In genomic region chr16:58148099-58148498, GRCh38 we compare ENCODE assay signal across 29 cellular contexts. TPM values are rescaled to one million over a fixed set of nuclear protein-coding genes. Genes with fewer than 3 reads are reported as not detected.
A peak's percentile ranks its signal among the peaks of the same experiment; 100 is the strongest.
DNase-seq lines count a peak whose midpoint lies in the region; ATAC-seq, FAIRE-seq and TF ChIP-seq lines count a peak whose summit lies in the region.
"Had no signal": no experiment of that assay in that cellular context is flagged by ENCODE, and none has a peak within 500 bp of the region (broad histone marks: within the 10 kb centered on the region; RNA-seq: fewer than 3 reads in every experiment).

No MANE protein-coding gene starts in this region.

- H3K79me2 ChIP-seq in GM23338 (replicated peaks; ENCODE audit: insufficient read depth) (no peaks in the 10 kb centered on the region), K562 (ENCODE audit: control insufficient read depth, insufficient read depth, low read length) (no peaks in the 10 kb centered on the region)

- no peak overlapping the region for H3K4me3 Mint-ChIP-seq in GM23338
- H3K4me3 Mint-ChIP-seq: CD14-positive monocyte; CD4-positive, alpha-beta memory T cell; CD4-positive, CD25-positive, alpha-beta regulatory T cell; CD8-positive, alpha-beta memory T cell had no signal

- TF ChIP-seq EP300 in K562 (IDR thresholded peaks at IDR 0.05; ENCODE audit: low read length): no peak

- CTCF ChIA-PET in K562 (lab: Yijun Ruan, JAX; ENCODE audit: low intra/inter-chr PET ratio): no interaction called here

- H3K9me2 ChIP-seq in GM23338 (ENCODE audit: insufficient read depth): no peaks in the 10 kb centered on the region

- H3K27me3 Mint-ChIP-seq in GM23338 (ENCODE audit: insufficient read depth, low read depth, poor library complexity): peaks cover 5% of the 10 kb centered on the region

- intact Hi-C loops in K562 (cut with micrococcal nuclease): no loop called here

- H3F3A ChIP-seq in GM23338 (replicated peaks; ENCODE audit: low read depth): no peaks in the 10 kb centered on the region

- H3K9me3 Mint-ChIP-seq in GM23338: no peaks in the 10 kb centered on the region
- H3K9me3 Mint-ChIP-seq: CD4-positive, alpha-beta memory T cell had no signal

- DNase-seq in GM23338 (ENCODE audit: low spot score) (no peak), HCEC 1CT (peak; percentile 51), K562 (ENCODE audit: extremely low read depth in 1 of 4, low spot score in 3 of 4) (no peak), islet precursor cell (peak; percentile 37), HuH-7.5 (ENCODE audit: low spot score) (no peak), T-helper 2 cell (no peak), amygdala (lab: John Stamatoyannopoulos, UW) (no peak), mucosa of gallbladder (ENCODE audit: low spot score) (no peak)
- DNase-seq: 8988T; ACHN; BE2C; C1 segment of cervical spinal cord; CD4-positive, alpha-beta memory T cell; CD4-positive, CD25-positive, alpha-beta regulatory T cell; CD8-positive, alpha-beta memory T cell; COR-L47; DMS 273 treated with DMSO at 0.1 percent for 48 hours; DMS153; DMS53; DMS79; DND-41; EL; GDM1 had no signal

- BruUV-seq in K562 (replicated peaks; lab: Mats Ljungman, UMichigan): no TSS peak

- H3K4me3 ChIP-seq in GM23338 (no peak overlapping the region), K562 (no peak overlapping the region)
- H3K4me3 ChIP-seq: BLaER1, GM12878 had no signal

- POLR2A ChIA-PET in K562 (lab: Yijun Ruan, JAX): interaction anchor here (0.6 to 0.8 kb wide), 2 partner anchors 9 to 238 kb away, joined by 3 read pairs; no protein-coding TSS in a partner anchor

- no peaks in the 10 kb centered on the region for H3K4me1 ChIP-seq in GM23338 (ENCODE audit: insufficient read depth)
- no peaks in the 10 kb centered on the region; a peak in 1 of 5 replicates for H3K4me1 ChIP-seq in K562 (replicated peaks in 1 of 2; ENCODE audit: control insufficient read depth in 2 of 2, insufficient read depth in 2 of 2, low read length in 2 of 2)
- H3K4me1 ChIP-seq: BE2C, BLaER1 had no signal

- no peaks in the 10 kb centered on the region for H3K36me3 Mint-ChIP-seq in GM23338 (ENCODE audit: low read depth)
- H3K36me3 Mint-ChIP-seq: CD14-positive monocyte had no signal

- H3K27ac ChIP-seq in GM23338 (ENCODE audit: low read depth): no peak overlapping the region
- no peak overlapping the region for H3K27ac ChIP-seq in K562 (ENCODE audit: extremely low read depth, low read depth, low read length)
- H3K27ac ChIP-seq: BLaER1 had no signal

- ATAC-seq in GM23338: no peak
- no peak for ATAC-seq in K562
- ATAC-seq: GM12878 had no signal

- H4K20me1 ChIP-seq in GM23338 (replicated peaks; ENCODE audit: insufficient read depth): no peaks in the 10 kb centered on the region
- no peaks in the 10 kb centered on the region for H4K20me1 ChIP-seq in K562 (replicated peaks; ENCODE audit: control insufficient read depth, insufficient read depth, low read length)
- H4K20me1 ChIP-seq: BLaER1 had no signal

- no peaks in the 10 kb centered on the region for H3K4me1 Mint-ChIP-seq in GM23338
- H3K4me1 Mint-ChIP-seq: CD14-positive monocyte; CD4-positive, alpha-beta memory T cell; CD8-positive, alpha-beta memory T cell had no signal

- no peak overlapping the region for H3K9ac ChIP-seq in K562 (ENCODE audit: insufficient read depth in 1 of 2, low read depth in 2 of 2, low read length in 2 of 2)
- H3K9ac ChIP-seq: BLaER1 had no signal

- peak overlapping the region; percentile 90; the same call in 1 of the 2 replicates for H2AFZ ChIP-seq in GM23338
- no peak overlapping the region for H2AFZ ChIP-seq in K562 (ENCODE audit: low read depth, low read length)

- FAIRE-seq in K562 (lab: Jason Lieb, UNC): no peak
- FAIRE-seq: A204.1, GM12878, GM12892, GM18507 had no signal

- in situ Hi-C loops in K562 (cut with MboI): no loop called here

- no peak for TF ChIP-seq POLR2A in K562 (conservative IDR thresholded peaks at IDR 0.05)

- H3K9me1 ChIP-seq in K562 (ENCODE audit: control insufficient read depth, insufficient read depth, low read length): no peaks in the 10 kb centered on the region

- H3K4me2 ChIP-seq in GM23338 (no peak overlapping the region), K562 (ENCODE audit: insufficient read depth, low read length) (no peak overlapping the region)
- H3K4me2 ChIP-seq: BLaER1 had no signal

- H3K27me3 ChIP-seq in GM23338 (ENCODE audit: insufficient read depth): no peaks in the 10 kb centered on the region
- H3K27me3 ChIP-seq in K562 (ENCODE audit: control insufficient read depth in 2 of 2, insufficient read depth in 2 of 2, low read length in 2 of 2): no peaks in the 10 kb centered on the region; a peak in 1 of 5 replicates
- H3K27me3 ChIP-seq: BE2C, BLaER1 had no signal

- WGBS in K562 (ENCODE audit: insufficient coverage, low coverage, missing lambda C conversion rate): 16% methylated on average over 2 of the region's 2 CpGs

- no peaks in the 10 kb centered on the region for H3K36me3 ChIP-seq in GM23338 (ENCODE audit: insufficient read depth)
- no peaks in the 10 kb centered on the region for H3K36me3 ChIP-seq in K562 (ENCODE audit: control insufficient read depth, insufficient read depth, low read length)
- H3K36me3 ChIP-seq: BE2C, BLaER1 had no signal

- TF ChIP-seq RAD21 in K562 (CRISPR knock-in tag; conservative IDR thresholded peaks at IDR 0.05 in 1 of 2, IDR thresholded peaks at IDR 0.05 in 1 of 2): no peak

- no peaks in the 10 kb centered on the region for H3K9me3 ChIP-seq in K562 (replicated peaks; ENCODE audit: control insufficient read depth, insufficient read depth, low read depth, low read length)
- H3K9me3 ChIP-seq: BE2C, BLaER1 had no signal

- TF ChIP-seq CTCF in GM23338 (conservative IDR thresholded peaks at IDR 0.05; ENCODE audit: low read depth in 2 of 2) (no peak), K562 (IDR thresholded peaks at IDR 0.05 in 2 of 3, conservative IDR thresholded peaks at IDR 0.05 in 1 of 3; ENCODE audit: insufficient read depth in 2 of 3, low read depth in 1 of 3, low read length in 3 of 3) (no peak)

- no peak overlapping the region for H3K27ac Mint-ChIP-seq in GM23338
- H3K27ac Mint-ChIP-seq: CD14-positive monocyte; CD4-positive, CD25-positive, alpha-beta regulatory T cell had no signal

TF ChIP-seq in GM23338, 12 proteins besides CTCF, POLR2A, EP300 and RAD21 (continues in another document):
- no peak for TF ChIP-seq NANOG (IDR thresholded peaks at IDR 0.05; ENCODE audit: borderline replicate concordance)

TF ChIP-seq in K562, 482 proteins besides CTCF, POLR2A, EP300 and RAD21:
- no peak for TF ChIP-seq ZNF561 (CRISPR knock-in tag; conservative IDR thresholded peaks at IDR 0.05)
- TF ChIP-seq, protein P1, sequence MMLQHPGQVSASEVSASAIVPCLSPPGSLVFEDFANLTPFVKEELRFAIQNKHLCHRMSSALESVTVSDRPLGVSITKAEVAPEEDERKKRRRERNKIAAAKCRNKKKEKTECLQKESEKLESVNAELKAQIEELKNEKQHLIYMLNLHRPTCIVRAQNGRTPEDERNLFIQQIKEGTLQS (IDR thresholded peaks at IDR 0.05): 0 out of 2 replicates have a peak, but pooled peaks have one; percentile 15
- TF ChIP-seq, protein P1 (CRISPR knock-in tag; conservative IDR thresholded peaks at IDR 0.05): no peak

RNA-seq across cellular contexts. Expression of gene CFAP20, which starts 18.9 kb away (rescaled TPM):
- 81.7 and 82.7 TPM in 2 replicates for total RNA-seq in GM23338 (2014; rRNA removed; shearing (Covaris generic))
- 55.9 and 61.1 TPM in 2 replicates for polyA plus RNA-seq in GM23338 (2016; fragmentation: Nextera tagmentation; extraction: Ambion mirVana)
- total RNA-seq in K562 (2011; cell fraction: chromatin; rRNA removed; ENCODE audit: low replicate concordance): 60.4 and 84.1 TPM in 2 replicates
- 47.2 and 54.3 TPM in 2 replicates for total RNA-seq in K562 (2011; cell fraction: nucleolus; rRNA removed)
- total RNA-seq in K562 (2011; cell fraction: nucleoplasm; rRNA removed): 53.7 and 61.0 TPM in 2 replicates
- 75.5 and 77.8 TPM in 2 replicates for total RNA-seq in K562 (2014; rRNA removed)
- 66.2 and 69.2 TPM in 2 replicates for total RNA-seq in K562 (2014; rRNA removed; fragmentation: Illumina TruSeq; extraction: Trizol)
- 79.1 and 90.5 TPM in 2 replicates for total RNA-seq in K562 (2015; rRNA removed; fragmentation: Illumina TruSeq; extraction: Trizol)
- 55.2 and 56.5 TPM in 2 replicates for total RNA-seq in K562 (2021)
- polyA plus RNA-seq in K562 (2011; rRNA removed): 75.3 and 76.3 TPM in 2 replicates
- 80.3 and 88.1 TPM in 2 replicates for polyA plus RNA-seq in K562 (2011; cell fraction: cytosol; rRNA removed)
- 73.5 and 86.5 TPM in 2 replicates for polyA plus RNA-seq in K562 (2011; cell fraction: nucleus; rRNA removed)
- polyA plus RNA-seq in K562 (2012): 58.5 and 70.9 TPM in 2 replicates
- polyA plus RNA-seq in K562 (2014; fragmentation: Illumina TruSeq; extraction: Trizol): 74.4 and 79.1 TPM in 2 replicates
- polyA plus RNA-seq in K562 (2014; fragmentation: Nextera tagmentation; extraction: Ambion mirVana): 10 to 100 TPM; 20.5 to 30.4 TPM
- 84.5 and 90.0 TPM in 2 replicates for polyA plus RNA-seq in K562 (2014; rRNA removed)
- 68.0 and 92.8 TPM in 2 replicates for polyA minus RNA-seq in K562 (2011; rRNA and poly(A)+ RNA removed)
- polyA minus RNA-seq in K562 (2011; cell fraction: cytosol; rRNA and poly(A)+ RNA removed): 50.4 and 54.9 TPM in 2 replicates
- polyA minus RNA-seq in K562 (2011; cell fraction: nucleus; rRNA and poly(A)+ RNA removed): 23.3 and 44.5 TPM in 2 replicates
- total RNA-seq in mucosa of gallbladder: 20.9 TPM

RNA-seq across cellular contexts. Expression of gene CSNK2A2, which starts 49.8 kb away (rescaled TPM):
- 102 and 112 TPM in 2 replicates for total RNA-seq in GM23338 (2014; rRNA removed; shearing (Covaris generic))
- polyA plus RNA-seq in GM23338 (2016; fragmentation: Nextera tagmentation; extraction: Ambion mirVana) (40.5 and 44.7 TPM in 2 replicates), K562 (2011; rRNA removed) (48.1 and 61.2 TPM in 2 replicates), K562 (2014; fragmentation: Illumina TruSeq; extraction: Trizol) (90.0 and 97.7 TPM in 2 replicates), K562 (2014; fragmentation: Nextera tagmentation; extraction: Ambion mirVana) (10 to 100 TPM; 23.4 to 25.2 TPM), K562 (2014; rRNA removed) (35.4 and 42.8 TPM in 2 replicates)
- 26.4 and 69.6 TPM in 2 replicates for total RNA-seq in K562 (2011; cell fraction: chromatin; rRNA removed; ENCODE audit: low replicate concordance)
- 19.0 and 20.7 TPM in 2 replicates for total RNA-seq in K562 (2011; cell fraction: nucleolus; rRNA removed)
- total RNA-seq in K562 (2011; cell fraction: nucleoplasm; rRNA removed): 45.6 and 81.2 TPM in 2 replicates
- total RNA-seq in K562 (2014; rRNA removed) (20.8 TPM in 2 replicates), K562 (2014; rRNA removed; fragmentation: Illumina TruSeq; extraction: Trizol) (54.1 and 59.2 TPM in 2 replicates), K562 (2015; rRNA removed; fragmentation: Illumina TruSeq; extraction: Trizol) (44.7 and 44.8 TPM in 2 replicates), K562 (2021) (95.7 and 109 TPM in 2 replicates), mucosa of gallbladder (58.5 TPM)
- 29.2 and 61.7 TPM in 2 replicates for polyA plus RNA-seq in K562 (2011; cell fraction: cytosol; rRNA removed)
- polyA plus RNA-seq in K562 (2011; cell fraction: nucleus; rRNA removed): 33.6 and 40.3 TPM in 2 replicates
- 62.6 and 118 TPM in 2 replicates for polyA plus RNA-seq in K562 (2012)
- polyA minus RNA-seq in K562 (2011; rRNA and poly(A)+ RNA removed): 131 and 140 TPM in 2 replicates
- polyA minus RNA-seq in K562 (2011; cell fraction: cytosol; rRNA and poly(A)+ RNA removed): 65.1 and 66.0 TPM in 2 replicates
- polyA minus RNA-seq in K562 (2011; cell fraction: nucleus; rRNA and poly(A)+ RNA removed): 13.7 and 24.1 TPM in 2 replicates

Comparison
In these comparisons a context has a peak if more than half of its experiments do, and no peak if none do; other contexts are left out.
1. DNase-seq: peak in HCEC 1CT (single experiment) and islet precursor cell (single experiment); none in GM23338 (single experiment), K562 (0 of 4), HuH-7.5 (single experiment), T-helper 2 cell (0 of 5), amygdala (0 of 56) and mucosa of gallbladder (single experiment).